7 cellular contexts compared by ENCODE assay signal in the genomic region with DNA sequence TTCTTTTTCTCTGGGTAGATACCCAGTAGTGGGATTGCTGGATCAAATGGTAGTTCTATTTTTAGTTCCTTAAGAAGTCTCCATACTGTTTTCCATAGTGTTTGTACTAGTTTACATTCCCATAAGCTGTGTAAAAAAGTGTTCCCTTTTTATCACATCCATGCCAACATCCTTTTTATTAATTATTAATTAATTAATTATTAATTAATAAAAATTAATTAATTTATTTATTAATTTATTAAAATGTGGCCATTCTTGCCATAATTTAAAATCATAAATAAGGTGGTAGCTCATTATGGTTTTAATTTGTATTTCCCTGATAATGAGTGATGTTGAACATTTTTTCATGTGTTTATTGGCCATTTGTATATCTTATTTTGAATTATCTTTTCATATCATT.
"Had no signal": no experiment of that assay in that cellular context is flagged by ENCODE, and none has a peak within 500 bp of the region (broad histone marks: within the 10 kb centered on the region; RNA-seq: fewer than 3 reads in every experiment).

No MANE protein-coding gene starts in this region.

- DNase-seq: H9, HCEC 1CT had no signal

- H3K4me3 ChIP-seq: GM23338 had no signal

- ATAC-seq: GM23338, HepG2 had no signal

- H3K27ac ChIP-seq: HL-60 had no signal

- FAIRE-seq: H1, H54, HepG2 had no signal

- H3K4me2 ChIP-seq: GM23338 had no signal

- H2AFZ ChIP-seq: GM23338 had no signal
